ENCODE assay signal across 8 cellular contexts in genomic region chr7:50449881-50450690, GRCh38. TPM values are rescaled to one million over a fixed set of nuclear protein-coding genes. Genes with fewer than 3 reads are reported as not detected.
DNase-seq lines count a peak whose midpoint lies in the region; ATAC-seq and TF ChIP-seq lines count a peak whose summit lies in the region.

Gene FIGNL1 (minus strand): TSS chr7:50450350. CDS start chr7:50447287, 3,063 bp downstream.

- TF ChIP-seq CTCF in GM13976 (IDR thresholded peaks at IDR 0.05; ENCODE audit: borderline replicate concordance, control extremely low read depth, extremely low read depth, insufficient read depth, missing control alignments) (peak; percentile 9), psoas muscle (IDR thresholded peaks at IDR 0.05) (no peak)

- H3K27ac ChIP-seq in psoas muscle (peak within 1 kb of the TSS; percentile 70), urinary bladder (ENCODE audit: low read depth) (no peak within 1 kb of the TSS)

- peaks cover 3 to 30% of the 10 kb centered on the region in 2 donors for H3K36me3 ChIP-seq in psoas muscle (ENCODE audit: insufficient read depth in 1 of 2, low read depth in 1 of 2)
- no peaks in the 10 kb centered on the region for H3K36me3 ChIP-seq in urinary bladder (ENCODE audit: insufficient read depth)

- H3K4me3 ChIP-seq in psoas muscle (peak within 1 kb of the TSS; percentile 69), urinary bladder (ENCODE audit: low read depth, low read length) (peak within 1 kb of the TSS; percentile 63)

- H3K27me3 ChIP-seq in psoas muscle (ENCODE audit: insufficient read depth in 3 of 3, low read length in 2 of 3) = no peaks in the 10 kb centered on the region

- WGBS in psoas muscle, 3 donors = 1% methylated on average over 69 to 71 of the region's 71 CpGs
- WGBS in urinary bladder = 1% methylated on average over 71 of the region's 71 CpGs

- intact Hi-C loops in T-helper 1 cell treated with Interleukin-12 subunit alpha and Interleukin-12 subunit beta and Interleukin-4 antibody, amounts not matched to agents 30 ng/mL and 1 ng/mL, for 36 hours (cut with micrococcal nuclease) = loop anchor here (1.0 to 5.0 kb wide), 10 partner anchors 31 to 672 kb away; no protein-coding TSS in a partner anchor
- intact Hi-C loops in left cardiac atrium (cut with DNase I) = no loop called here
- intact Hi-C loops in psoas muscle (cut with DNase I) = no loop called here

- H3K4me1 ChIP-seq in psoas muscle (peaks cover 6% of the 10 kb centered on the region), urinary bladder (ENCODE audit: insufficient read depth) (no peaks in the 10 kb centered on the region)

- ATAC-seq in HG02759 (IDR thresholded peaks at IDR 0.05; ENCODE audit: unreplicated experiment) (peak; percentile 91), left cardiac atrium (peak; percentile 99), psoas muscle (peak; percentile 96 to 100 (median 98))

- no peaks in the 10 kb centered on the region for H3K9me3 ChIP-seq in psoas muscle

- in situ Hi-C loops in GM13976 (cut with MboI; ENCODE audit: low sequenced_read_pairs, unreplicated experiment) = loop anchor here (25.0 kb wide), 2 partner anchors 212 to 712 kb away; no protein-coding TSS in a partner anchor

- DNase-seq in GM13976 (ENCODE audit: low spot score) (peak; percentile 90), NCI-H128 (lab: John Stamatoyannopoulos, UW; ENCODE audit: unreplicated experiment) (peak; percentile 62), amniotic epithelial cell (ENCODE audit: low read depth) (peak; percentile 56), left cardiac atrium (peak; percentile 85), psoas muscle (peak; percentile 80 to 89)

RNA-seq across cellular contexts. Expression of gene FIGNL1, which starts in this region (rescaled TPM):
- total RNA-seq in T-helper 1 cell treated with Interleukin-12 subunit alpha and Interleukin-12 subunit beta and Interleukin-4 antibody, amounts not matched to agents 30 ng/mL and 1 ng/mL, for 36 hours = 33.4 and 33.8 TPM in 2 replicates
- total RNA-seq in left cardiac atrium (1 to 10 TPM; 4.6 to 6.1 TPM), psoas muscle (10 to 100 TPM in 1 of 4 donors, 1 to 10 TPM in 3; 3.9 to 13.4 (median 6.8) TPM), urinary bladder (31.6 TPM)
- polyA plus RNA-seq in psoas muscle (1 to 10 TPM; 2.7 to 8.0 (median 7.9) TPM), urinary bladder (4.8 TPM)
